Comparison of ENCODE assay signal across 8 cellular contexts in genomic region chr5:42993516-42994284, GRCh38. TPM values are rescaled to one million over a fixed set of nuclear protein-coding genes. Genes with fewer than 3 reads are reported as not detected.
DNase-seq lines count a peak whose midpoint lies in the region; ATAC-seq and TF ChIP-seq lines count a peak whose summit lies in the region.

No MANE protein-coding gene starts in this region.

- DNase-seq in SJSA1 (ENCODE audit: low read depth in 1 of 2, low spot score in 2 of 2), result peak in 1 of 2 experiments; percentile 37
- DNase-seq in astrocyte of the spinal cord (ENCODE audit: low read depth, low spot score), result peak; percentile 89
- DNase-seq in left kidney (ENCODE audit: low read depth, low spot score), result peak; percentile 47
- no peak for DNase-seq in T1000 (lab: John Stamatoyannopoulos, UW)

- H3K4me3 ChIP-seq in ACC112 (ENCODE audit: low read depth, low read length) (peak overlapping the region; percentile 81), SJSA1 (peak overlapping the region; percentile 46), astrocyte of the spinal cord (ENCODE audit: low read depth, low read length) (peak overlapping the region; percentile 69)

- H3K9me3 ChIP-seq in SJSA1 (replicated peaks), result no peaks in the 10 kb centered on the region

- peak overlapping the region; percentile 99 for H3K27ac Mint-ChIP-seq in stimulated activated memory B cell treated with anti-CD40 and anti-IgM and Interleukin-4, amounts not matched to agents 10 μg/mL and 1 μg/mL and 100 μg/mL, for 72 hours

- in situ Hi-C loops in astrocyte of the spinal cord (cut with HindIII; ENCODE audit: low sequenced_read_pairs), result no loop called here

- H3K27ac ChIP-seq in ACC112 (ENCODE audit: low read depth, low read length) (peak overlapping the region; percentile 73), SJSA1 (peak overlapping the region; percentile 62)

- H3K36me3 ChIP-seq in ACC112 (ENCODE audit: insufficient read depth, low read length) (no peaks in the 10 kb centered on the region), SJSA1 (no peaks in the 10 kb centered on the region)

- no peak for TF ChIP-seq CTCF in astrocyte of the spinal cord (IDR thresholded peaks at IDR 0.05; ENCODE audit: low read depth, low read length)

- H2AFZ ChIP-seq in ACC112 (ENCODE audit: low read length, unreplicated experiment), result peak overlapping the region; percentile 45

- H3K9me3 Mint-ChIP-seq in stimulated activated memory B cell treated with anti-CD40 and anti-IgM and Interleukin-4, amounts not matched to agents 10 μg/mL and 1 μg/mL and 100 μg/mL, for 72 hours, result no peaks in the 10 kb centered on the region

- H3K4me1 ChIP-seq in ACC112 (ENCODE audit: control insufficient read depth, insufficient read depth, low read length, unreplicated experiment) (no peaks in the 10 kb centered on the region), SJSA1 (replicated peaks) (peaks cover 12% of the 10 kb centered on the region)

- no peaks in the 10 kb centered on the region for H3K27me3 ChIP-seq in ACC112 (ENCODE audit: insufficient read depth, low read length)
- no peaks in the 10 kb centered on the region for H3K27me3 ChIP-seq in SJSA1 (replicated peaks)

- H3K27me3 Mint-ChIP-seq in stimulated activated memory B cell treated with anti-CD40 and anti-IgM and Interleukin-4, amounts not matched to agents 10 μg/mL and 1 μg/mL and 100 μg/mL, for 72 hours, result no peaks in the 10 kb centered on the region

- H3K79me2 ChIP-seq in ACC112 (ENCODE audit: control insufficient read depth, insufficient read depth, low read length, unreplicated experiment), result peaks cover 5% of the 10 kb centered on the region

- H3K4me3 Mint-ChIP-seq in stimulated activated memory B cell treated with anti-CD40 and anti-IgM and Interleukin-4, amounts not matched to agents 10 μg/mL and 1 μg/mL and 100 μg/mL, for 72 hours, result peak overlapping the region; percentile 99

- H3K36me3 Mint-ChIP-seq in stimulated activated memory B cell treated with anti-CD40 and anti-IgM and Interleukin-4, amounts not matched to agents 10 μg/mL and 1 μg/mL and 100 μg/mL, for 72 hours, result no peaks in the 10 kb centered on the region

- ATAC-seq in GM21717 (IDR thresholded peaks at IDR 0.05; ENCODE audit: unreplicated experiment) (peak; percentile 6), GM19455 (IDR thresholded peaks at IDR 0.05; ENCODE audit: unreplicated experiment) (no peak)
- ATAC-seq in stimulated activated memory B cell treated with anti-CD40 and anti-IgM and Interleukin-4, amounts not matched to agents 10 μg/mL and 1 μg/mL and 100 μg/mL, for 72 hours, result peak; percentile 19

- peaks cover 41% of the 10 kb centered on the region for H3K4me1 Mint-ChIP-seq in stimulated activated memory B cell treated with anti-CD40 and anti-IgM and Interleukin-4, amounts not matched to agents 10 μg/mL and 1 μg/mL and 100 μg/mL, for 72 hours

RNA-seq across cellular contexts. Expression of gene ANXA2R, which starts 46.4 kb away (rescaled TPM):
- 1.4 and 2.5 TPM in 2 replicates for total RNA-seq in SJSA1 (2014; rRNA removed; shearing (Covaris generic))
